ENCODE assay signal across 20 cellular contexts in the genomic region with DNA sequence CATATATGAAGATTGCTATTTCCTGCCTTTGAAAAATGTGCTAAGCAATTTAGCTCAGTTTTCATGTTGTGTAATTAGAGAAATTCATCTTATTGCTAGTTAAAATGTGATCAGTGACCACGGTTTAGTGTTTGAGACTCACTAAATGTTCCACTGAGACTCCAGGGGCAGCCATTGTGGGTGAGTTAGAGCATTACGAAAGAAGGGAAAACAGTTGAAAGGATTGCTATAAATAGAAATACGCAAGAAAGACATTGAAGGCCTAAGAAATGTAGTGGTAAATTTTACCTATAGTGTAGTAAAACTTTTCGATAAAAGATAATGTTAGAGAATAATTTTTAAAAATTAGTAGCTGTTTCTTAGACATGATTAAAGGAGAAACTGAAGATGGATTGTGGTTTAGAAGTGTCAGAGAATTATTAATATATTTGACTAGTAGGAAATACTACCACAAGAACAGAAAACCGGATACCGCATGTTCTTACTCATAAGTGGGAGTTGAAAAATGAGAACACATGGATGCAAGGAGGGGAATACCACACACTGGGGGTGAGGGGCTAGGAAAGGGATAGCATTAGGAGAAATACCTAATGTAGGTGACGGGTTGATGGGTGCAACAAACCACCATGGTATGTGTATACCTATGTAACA.
DNase-seq lines count a peak whose midpoint lies in the region; ATAC-seq, FAIRE-seq and TF ChIP-seq lines count a peak whose summit lies in the region.
"Had no signal": no experiment of that assay in that cellular context is flagged by ENCODE, and none has a peak within 500 bp of the region (broad histone marks: within the 10 kb centered on the region; RNA-seq: fewer than 3 reads in every experiment).

No MANE protein-coding gene starts in this region.

- H3K4me2 ChIP-seq in GM12878 (ENCODE audit: control insufficient read depth, insufficient read depth), result no peak overlapping the region

- no peaks in the 10 kb centered on the region for H3K4me1 ChIP-seq in GM12878 (ENCODE audit: control insufficient read depth, insufficient read depth, low read length)

- no peaks in the 10 kb centered on the region for H3K4me1 Mint-ChIP-seq in activated naive CD8-positive, alpha-beta T cell treated with anti-CD3 and anti-CD28 coated beads, Interleukin-2, amount 50 U/mL, for 24 hours
- H3K4me1 Mint-ChIP-seq in naive thymus-derived CD8-positive, alpha-beta T cell, result no peaks in the 10 kb centered on the region
- H3K4me1 Mint-ChIP-seq: activated CD8-positive, alpha-beta memory T cell treated with anti-CD3 and anti-CD28 coated beads, Interleukin-2, amount 10 ng/mL, durations not matched to agents 7 days and 5 days had no signal

- TF ChIP-seq CTCF in AG10803 (conservative IDR thresholded peaks at IDR 0.05; ENCODE audit: low read length) (no peak), GM12878 (IDR thresholded peaks at IDR 0.05 in 2 of 3, conservative IDR thresholded peaks at IDR 0.05 in 1 of 3; ENCODE audit: control insufficient read depth in 2 of 3, extremely low read depth in 1 of 3, insufficient read depth in 1 of 3, low read depth in 3 of 3, low read length in 3 of 3) (no peak)

- H3K27ac Mint-ChIP-seq in activated naive CD8-positive, alpha-beta T cell treated with anti-CD3 and anti-CD28 coated beads, Interleukin-2, amount 50 U/mL, for 24 hours, result no peak overlapping the region
- no peak overlapping the region for H3K27ac Mint-ChIP-seq in naive thymus-derived CD8-positive, alpha-beta T cell
- H3K27ac Mint-ChIP-seq: activated CD8-positive, alpha-beta memory T cell treated with anti-CD3 and anti-CD28 coated beads, Interleukin-2, amount 10 ng/mL, durations not matched to agents 7 days and 5 days; activated T-helper 2 cell treated with anti-CD3 and anti-CD28 coated beads, Interferon-gamma antibody, Interleukin-2, Interleukin-4, amounts not matched to agents 10 μg/mL and 5 μg/mL and 100 μg/mL, durations not matched to agents 14 hours and 24 hours and 36 hours; stimulated activated naive CD8-positive, alpha-beta T cell treated with anti-CD3 and anti-CD28 coated beads, Interleukin-15, Interleukin-2, amounts not matched to agents 100 ng/mL and 50 ng/mL, for 24 hours had no signal

- BruUV-seq in GM12878 (replicated peaks; lab: Mats Ljungman, UMichigan), result no TSS peak

- DNase-seq in AG10803 (ENCODE audit: low read depth), result peak; percentile 9
- DNase-seq in KBM-7, result peak; percentile 73
- no peak for DNase-seq in GM12878 (ENCODE audit: low read depth, low spot score)
- DNase-seq in activated naive CD8-positive, alpha-beta T cell treated with anti-CD3 and anti-CD28 coated beads, Interleukin-2, amount 50 U/mL, for 24 hours, result no peak
- DNase-seq in DMS53 (lab: John Stamatoyannopoulos, UW), result no peak
- no peak for DNase-seq in naive thymus-derived CD8-positive, alpha-beta T cell
- DNase-seq: activated CD4-positive, alpha-beta T cell treated with anti-CD3 and anti-CD28 coated beads for 1 hour; activated CD8-positive, alpha-beta memory T cell treated with anti-CD3 and anti-CD28 coated beads, Interleukin-2, amount 10 ng/mL, durations not matched to agents 7 days and 5 days; adrenal gland; effector memory CD4-positive, alpha-beta T cell; hypothalamus; kidney; NCI-H1694 treated with DMSO at 0.1 percent for 48 hours; retina; SIG-M5 had no signal

- POLR2A ChIA-PET in GM12878 (lab: Charles Lee), result no interaction called here
- POLR2A ChIA-PET in naive thymus-derived CD8-positive, alpha-beta T cell (lab: Charles Lee), result no interaction called here

- H3K4me3 ChIP-seq in AG10803 (ENCODE audit: low read length) (no peak overlapping the region), GM12878 (no peak overlapping the region)
- H3K4me3 ChIP-seq: adrenal gland had no signal

- 11% methylated on average over 7 of the region's 7 CpGs for WGBS in GM12878 (ENCODE audit: insufficient coverage, insufficient replicate concordance, low lambda C conversion rate, missing lambda C conversion rate)

- TF ChIP-seq POLR2A in GM12878 (IDR thresholded peaks at IDR 0.05; ENCODE audit: low read depth, low read length), result no peak

- intact Hi-C loops in GM12878 (cut with micrococcal nuclease; ENCODE audit: unreplicated experiment), result no loop called here

- SMC1A ChIA-PET in GM12878 (lab: Charles Lee; ENCODE audit: uncharacterized antibody, unreplicated experiment), result interaction anchor here (0.6 to 1.5 kb wide), 4 partner anchors 10 to 217 kb away, joined by 3 to 5 read pairs (median 3); no protein-coding TSS in a partner anchor

- in situ Hi-C loops in KBM-7 (cut with MboI; ENCODE audit: low pct_unique_long_range_greater_than_20kb, low sequenced_read_pairs) (no loop called here), GM12878 (cut with MboI) (no loop called here)

- H3K9me3 Mint-ChIP-seq in activated naive CD8-positive, alpha-beta T cell treated with anti-CD3 and anti-CD28 coated beads, Interleukin-2, amount 50 U/mL, for 24 hours, result peaks cover 2% of the 10 kb centered on the region
- H3K9me3 Mint-ChIP-seq in naive thymus-derived CD8-positive, alpha-beta T cell, result peaks cover 0 to 13% (median 4%) of the 10 kb centered on the region in 9 donors
- H3K9me3 Mint-ChIP-seq: activated T-helper 2 cell treated with anti-CD3 and anti-CD28 coated beads, Interferon-gamma antibody, Interleukin-2, Interleukin-4, amounts not matched to agents 10 μg/mL and 5 μg/mL and 100 μg/mL, durations not matched to agents 14 hours and 24 hours and 36 hours had no signal

- H4K20me1 ChIP-seq in GM12878 (ENCODE audit: control insufficient read depth, insufficient read depth), result no peaks in the 10 kb centered on the region

- TF ChIP-seq EP300 in GM12878 (IDR thresholded peaks at IDR 0.05; ENCODE audit: borderline replicate concordance in 1 of 2, control insufficient read depth in 1 of 2, low read depth in 2 of 2, low read length in 2 of 2), result no peak

- H3K9me3 ChIP-seq in GM12878 (replicated peaks; ENCODE audit: control insufficient read depth, insufficient read depth, low read length), result no peaks in the 10 kb centered on the region
- H3K9me3 ChIP-seq: adrenal gland had no signal

- ATAC-seq in GM21825 (IDR thresholded peaks at IDR 0.05; ENCODE audit: unreplicated experiment), result peak; percentile 55
- ATAC-seq in GM12878, result peak; percentile 52; the same call in 2 of the 3 replicates
- no peak for ATAC-seq in activated naive CD8-positive, alpha-beta T cell treated with anti-CD3 and anti-CD28 coated beads, Interleukin-2, amount 50 U/mL, for 24 hours
- ATAC-seq in naive thymus-derived CD8-positive, alpha-beta T cell, result no peak
- ATAC-seq in GM19324 (IDR thresholded peaks at IDR 0.05; ENCODE audit: low FRiP score, unreplicated experiment), result no peak
- ATAC-seq: activated CD8-positive, alpha-beta memory T cell treated with anti-CD3 and anti-CD28 coated beads, Interleukin-2, amount 10 ng/mL, durations not matched to agents 7 days and 5 days had no signal

- H3K27me3 Mint-ChIP-seq in activated naive CD8-positive, alpha-beta T cell treated with anti-CD3 and anti-CD28 coated beads, Interleukin-2, amount 50 U/mL, for 24 hours, result no peaks in the 10 kb centered on the region
- H3K27me3 Mint-ChIP-seq in naive thymus-derived CD8-positive, alpha-beta T cell, result no peaks in the 10 kb centered on the region
- H3K27me3 Mint-ChIP-seq: activated CD8-positive, alpha-beta memory T cell treated with anti-CD3 and anti-CD28 coated beads, Interleukin-2, amount 10 ng/mL, durations not matched to agents 7 days and 5 days; stimulated activated naive CD8-positive, alpha-beta T cell treated with anti-CD3 and anti-CD28 coated beads, Interleukin-15, Interleukin-2, amounts not matched to agents 100 ng/mL and 50 ng/mL, for 24 hours had no signal

- H3K27ac ChIP-seq in GM12878 (ENCODE audit: control insufficient read depth, insufficient read depth), result no peak overlapping the region
- H3K27ac ChIP-seq: adrenal gland had no signal

- no peak overlapping the region for H3K9ac ChIP-seq in GM12878 (ENCODE audit: control insufficient read depth, insufficient read depth, low read length)

- CTCF ChIA-PET in GM12878 (lab: Yijun Ruan, JAX), result interaction anchor here (0.6 kb wide), 1 partner anchor 719 kb away, joined by 5 read pairs; no protein-coding TSS in a partner anchor

- no peaks in the 10 kb centered on the region for H3K27me3 ChIP-seq in GM12878 (replicated peaks in 1 of 2; ENCODE audit: control insufficient read depth in 2 of 2, insufficient read depth in 2 of 2, low read length in 1 of 2)
- H3K27me3 ChIP-seq: adrenal gland had no signal

- no peak overlapping the region for H2AFZ ChIP-seq in GM12878 (ENCODE audit: control insufficient read depth, low read depth, low read length)

- H3K79me2 ChIP-seq in GM12878 (ENCODE audit: control insufficient read depth, insufficient read depth, low read length), result no peaks in the 10 kb centered on the region

- no peaks in the 10 kb centered on the region for H3K36me3 Mint-ChIP-seq in activated naive CD8-positive, alpha-beta T cell treated with anti-CD3 and anti-CD28 coated beads, Interleukin-2, amount 50 U/mL, for 24 hours (ENCODE audit: low read depth)
- H3K36me3 Mint-ChIP-seq in naive thymus-derived CD8-positive, alpha-beta T cell, result no peaks in the 10 kb centered on the region
- H3K36me3 Mint-ChIP-seq: activated CD8-positive, alpha-beta memory T cell treated with anti-CD3 and anti-CD28 coated beads, Interleukin-2, amount 10 ng/mL, durations not matched to agents 7 days and 5 days; CD14-positive monocyte had no signal

- no peaks in the 10 kb centered on the region for H3K36me3 ChIP-seq in GM12878 (ENCODE audit: control insufficient read depth in 2 of 2, insufficient read depth in 2 of 2, low read length in 1 of 2)
- H3K36me3 ChIP-seq: adrenal gland had no signal

- RAD21 ChIA-PET in GM12878 (lab: Charles Lee; ENCODE audit: unreplicated experiment), result no interaction called here

- no peak overlapping the region for H3K4me3 Mint-ChIP-seq in activated naive CD8-positive, alpha-beta T cell treated with anti-CD3 and anti-CD28 coated beads, Interleukin-2, amount 50 U/mL, for 24 hours
- H3K4me3 Mint-ChIP-seq in naive thymus-derived CD8-positive, alpha-beta T cell, result no peak overlapping the region
- H3K4me3 Mint-ChIP-seq: activated CD8-positive, alpha-beta memory T cell treated with anti-CD3 and anti-CD28 coated beads, Interleukin-2, amount 10 ng/mL, durations not matched to agents 7 days and 5 days; CD14-positive monocyte; stimulated activated naive CD8-positive, alpha-beta T cell treated with anti-CD3 and anti-CD28 coated beads, Interleukin-15, Interleukin-2, amounts not matched to agents 100 ng/mL and 50 ng/mL, for 24 hours had no signal

- FAIRE-seq in GM12878 (lab: Jason Lieb, UNC), result no peak
- FAIRE-seq: kidney had no signal

- no peak for TF ChIP-seq RAD21 in GM12878 (IDR thresholded peaks at IDR 0.05; ENCODE audit: insufficient read depth, low read depth, low read length)

TF ChIP-seq in GM12878, 131 proteins besides CTCF, POLR2A, EP300 and RAD21 (continues in another document):
- TF ChIP-seq RUNX3 (IDR thresholded peaks at IDR 0.05; ENCODE audit: low read length), result peak; percentile 30; the same call in 1 of the 2 replicates

Comparison
In these comparisons a context has a peak if more than half of its experiments do, and no peak if none do; other contexts are left out.
1. DNase-seq: peak in AG10803 (single experiment) and KBM-7 (single experiment); none in GM12878 (single experiment), activated naive CD8-positive, alpha-beta T cell treated with anti-CD3 and anti-CD28 coated beads, Interleukin-2, amount 50 U/mL, for 24 hours (single experiment), DMS53 (single experiment) and naive thymus-derived CD8-positive, alpha-beta T cell (0 of 10).
2. ATAC-seq: peak in GM21825 (single experiment) and GM12878 (single experiment); none in activated naive CD8-positive, alpha-beta T cell treated with anti-CD3 and anti-CD28 coated beads, Interleukin-2, amount 50 U/mL, for 24 hours (single experiment), naive thymus-derived CD8-positive, alpha-beta T cell (0 of 2) and GM19324 (single experiment).